8 cellular contexts compared by ENCODE assay signal in genomic region chr17:59846391-59847165, GRCh38. TPM values are rescaled to one million over a fixed set of nuclear protein-coding genes. Genes with fewer than 3 reads are reported as not detected.
DNase-seq lines count a peak whose midpoint lies in the region; ATAC-seq, FAIRE-seq and TF ChIP-seq lines count a peak whose summit lies in the region.

No MANE protein-coding gene starts in this region.

- 33 to 53% methylated on average over 7 of the region's 7 CpGs for WGBS in heart right ventricle, 2 donors
- WGBS in small intestine, 3 donors: 4 to 31% (median 21%) methylated on average over 7 of the region's 7 CpGs

- H3K27me3 Mint-ChIP-seq in activated T-helper 1 cell treated with anti-CD3 and anti-CD28 coated beads, Interleukin-12 subunit alpha, Interleukin-12 subunit beta, Interleukin-2, Interleukin-4 antibody, amounts not matched to agents 30 ng/mL and 10 ng/mL and 1 ng/mL, durations not matched to agents 14 hours and 24 hours and 36 hours (ENCODE audit: insufficient read depth): no peaks in the 10 kb centered on the region

- intact Hi-C loops in activated T-helper 1 cell treated with anti-CD3 and anti-CD28 coated beads, Interleukin-12 subunit alpha, Interleukin-12 subunit beta, Interleukin-2, Interleukin-4 antibody, amounts not matched to agents 30 ng/mL and 10 ng/mL and 1 ng/mL, durations not matched to agents 14 hours and 24 hours and 36 hours (cut with micrococcal nuclease): loop anchor here (1.0 to 5.0 kb wide), 11 partner anchors 9 to 484 kb away; partner anchors contain the start of genes RPS6KB1 and TUBD1
- intact Hi-C loops in heart right ventricle (cut with DNase I): loop anchor here in 2 of 10 donors (5.0 to 10.0 kb wide), 2 partner anchors 89 to 212 kb away; no protein-coding TSS in a partner anchor

- H3K79me2 ChIP-seq in MM.1S (ENCODE audit: low read length): no peaks in the 10 kb centered on the region

- peak overlapping the region; percentile 94 for H3K27ac Mint-ChIP-seq in activated T-helper 1 cell treated with anti-CD3 and anti-CD28 coated beads, Interleukin-12 subunit alpha, Interleukin-12 subunit beta, Interleukin-2, Interleukin-4 antibody, amounts not matched to agents 30 ng/mL and 10 ng/mL and 1 ng/mL, durations not matched to agents 14 hours and 24 hours and 36 hours

- no peaks in the 10 kb centered on the region for H3K27me3 ChIP-seq in MM.1S (replicated peaks; ENCODE audit: insufficient read depth, low read length)
- no peaks in the 10 kb centered on the region for H3K27me3 ChIP-seq in heart right ventricle
- no peaks in the 10 kb centered on the region for H3K27me3 ChIP-seq in small intestine (ENCODE audit: control insufficient read depth in 2 of 2, insufficient read depth in 2 of 2, low read length in 2 of 2)

- no peaks in the 10 kb centered on the region for H4K20me1 ChIP-seq in MM.1S (ENCODE audit: insufficient read depth, low read length)

- no peaks in the 10 kb centered on the region for H3K36me3 ChIP-seq in MM.1S (replicated peaks; ENCODE audit: insufficient read depth, low read length)
- H3K36me3 ChIP-seq in heart right ventricle: peaks cover 0 to 12% (median 0%) of the 10 kb centered on the region in 9 donors
- H3K36me3 ChIP-seq in small intestine (ENCODE audit: control insufficient read depth in 2 of 2, insufficient read depth in 2 of 2, low read length in 2 of 2): no peaks in the 10 kb centered on the region

- H3K9me3 Mint-ChIP-seq in activated T-helper 1 cell treated with anti-CD3 and anti-CD28 coated beads, Interleukin-12 subunit alpha, Interleukin-12 subunit beta, Interleukin-2, Interleukin-4 antibody, amounts not matched to agents 30 ng/mL and 10 ng/mL and 1 ng/mL, durations not matched to agents 14 hours and 24 hours and 36 hours: no peaks in the 10 kb centered on the region

- peaks cover 68% of the 10 kb centered on the region for H3K4me1 Mint-ChIP-seq in activated T-helper 1 cell treated with anti-CD3 and anti-CD28 coated beads, Interleukin-12 subunit alpha, Interleukin-12 subunit beta, Interleukin-2, Interleukin-4 antibody, amounts not matched to agents 30 ng/mL and 10 ng/mL and 1 ng/mL, durations not matched to agents 14 hours and 24 hours and 36 hours (ENCODE audit: low read depth)

- ATAC-seq in GM21526 (IDR thresholded peaks at IDR 0.05; ENCODE audit: low FRiP score, unreplicated experiment) (peak; percentile 42), heart right ventricle (peak in 7 of 8 donors; percentile 14 to 53 (median 26))

- peaks cover 18% of the 10 kb centered on the region for H3K36me3 Mint-ChIP-seq in activated T-helper 1 cell treated with anti-CD3 and anti-CD28 coated beads, Interleukin-12 subunit alpha, Interleukin-12 subunit beta, Interleukin-2, Interleukin-4 antibody, amounts not matched to agents 30 ng/mL and 10 ng/mL and 1 ng/mL, durations not matched to agents 14 hours and 24 hours and 36 hours (ENCODE audit: low read depth)

- no peak for TF ChIP-seq CTCF in MM.1S (IDR thresholded peaks at IDR 0.05; ENCODE audit: low read length)
- no peak for TF ChIP-seq CTCF in heart right ventricle (IDR thresholded peaks at IDR 0.05)

- DNase-seq in ELF-1 (ENCODE audit: low read depth, low spot score) (peak; percentile 79), MM.1S (peak; percentile 84), heart right ventricle (no peak), small intestine (peak; percentile 75), NCI-H82 (lab: John Stamatoyannopoulos, UW) (no peak), NCI-H1105 (lab: John Stamatoyannopoulos, UW) (no peak)
- peak; percentile 51 for DNase-seq in activated T-helper 1 cell treated with anti-CD3 and anti-CD28 coated beads, Interleukin-12 subunit alpha, Interleukin-12 subunit beta, Interleukin-2, Interleukin-4 antibody, amounts not matched to agents 30 ng/mL and 10 ng/mL and 1 ng/mL, durations not matched to agents 14 hours and 24 hours and 36 hours (ENCODE audit: low spot score)

- no peaks in the 10 kb centered on the region for H3K9me3 ChIP-seq in MM.1S (replicated peaks; ENCODE audit: insufficient read depth, low read length)
- no peaks in the 10 kb centered on the region for H3K9me3 ChIP-seq in heart right ventricle
- no peaks in the 10 kb centered on the region for H3K9me3 ChIP-seq in small intestine (ENCODE audit: control insufficient read depth, low read depth)

- peak overlapping the region; percentile 46 for H2AFZ ChIP-seq in MM.1S (ENCODE audit: low read length)

- H3F3A ChIP-seq in MM.1S (ENCODE audit: insufficient read depth, low read length): peaks cover 35% of the 10 kb centered on the region

- peak overlapping the region; percentile 63 for H3K4me2 ChIP-seq in MM.1S (ENCODE audit: low read depth, low read length)

- H3K4me3 Mint-ChIP-seq in activated T-helper 1 cell treated with anti-CD3 and anti-CD28 coated beads, Interleukin-12 subunit alpha, Interleukin-12 subunit beta, Interleukin-2, Interleukin-4 antibody, amounts not matched to agents 30 ng/mL and 10 ng/mL and 1 ng/mL, durations not matched to agents 14 hours and 24 hours and 36 hours: peak overlapping the region; percentile 50

- H3K9me2 ChIP-seq in MM.1S (replicated peaks; ENCODE audit: insufficient read depth, low read length): no peaks in the 10 kb centered on the region

- H3K27ac ChIP-seq in MM.1S (ENCODE audit: low read length) (peak overlapping the region; percentile 93), heart right ventricle (peak overlapping the region; percentile 47 to 97 (median 71)), small intestine (ENCODE audit: low read depth in 1 of 2, low read length in 1 of 2) (peak overlapping the region; percentile 53 to 89)

- no peak for FAIRE-seq in small intestine (lab: Jason Lieb, UNC)

- peak overlapping the region; percentile 56 for H3K9ac ChIP-seq in MM.1S (ENCODE audit: low read length)

- H3K4me3 ChIP-seq in MM.1S (ENCODE audit: low read length): peak overlapping the region; percentile 13
- peak overlapping the region in 2 of 10 donors; percentile 14 to 15 for H3K4me3 ChIP-seq in heart right ventricle
- no peak overlapping the region for H3K4me3 ChIP-seq in small intestine (ENCODE audit: low read depth in 1 of 2, low read length in 2 of 2)

- H3K4me1 ChIP-seq in MM.1S (ENCODE audit: low read length) (peaks cover 31% of the 10 kb centered on the region), heart right ventricle (peaks cover 0 to 87% (median 36%) of the 10 kb centered on the region in 9 donors), small intestine (ENCODE audit: control insufficient read depth in 2 of 2, insufficient read depth in 1 of 2, low read depth in 1 of 2, low read length in 1 of 2) (peaks cover 3 to 4% of the 10 kb centered on the region in 2 donors)

RNA-seq across cellular contexts. Expression of gene TUBD1, which starts 46.2 kb away (rescaled TPM):
- 12.3 and 13.2 TPM in 2 replicates for total RNA-seq in activated T-helper 1 cell treated with anti-CD3 and anti-CD28 coated beads, Interleukin-12 subunit alpha, Interleukin-12 subunit beta, Interleukin-2, Interleukin-4 antibody, amounts not matched to agents 30 ng/mL and 10 ng/mL and 1 ng/mL, durations not matched to agents 14 hours and 24 hours and 36 hours
- total RNA-seq in heart right ventricle: 10 to 100 TPM in 1 of 10 donors, 1 to 10 TPM in 9; 4.0 to 10.1 (median 6.6) TPM
- polyA plus RNA-seq in heart right ventricle (10 to 100 TPM in 1 of 2 donors, 1 to 10 TPM in 1; 4.1 to 10.4 TPM), small intestine (1 to 10 TPM; 5.2 to 8.1 (median 6.8) TPM)

RNA-seq across cellular contexts. Expression of gene RPS6KB1, which starts 46.3 kb away (rescaled TPM):
- 67.6 and 82.7 TPM in 2 replicates for total RNA-seq in activated T-helper 1 cell treated with anti-CD3 and anti-CD28 coated beads, Interleukin-12 subunit alpha, Interleukin-12 subunit beta, Interleukin-2, Interleukin-4 antibody, amounts not matched to agents 30 ng/mL and 10 ng/mL and 1 ng/mL, durations not matched to agents 14 hours and 24 hours and 36 hours
- total RNA-seq in heart right ventricle: 10 to 100 TPM; 19.6 to 30.4 (median 25.6) TPM
- 10 to 100 TPM in 1 of 2 donors, 1 to 10 TPM in 1; 5.1 to 11.2 TPM for polyA plus RNA-seq in heart right ventricle
- 10 to 100 TPM in 1 of 3 donors, 1 to 10 TPM in 2; 6.5 to 10.6 (median 8.9) TPM for polyA plus RNA-seq in small intestine

Comparison
In these comparisons a context has a peak if more than half of its experiments do, and no peak if none do; other contexts are left out.
1. DNase-seq: peak in ELF-1 (single experiment), MM.1S (single experiment), activated T-helper 1 cell treated with anti-CD3 and anti-CD28 coated beads, Interleukin-12 subunit alpha, Interleukin-12 subunit beta, Interleukin-2, Interleukin-4 antibody, amounts not matched to agents 30 ng/mL and 10 ng/mL and 1 ng/mL, durations not matched to agents 14 hours and 24 hours and 36 hours (single experiment) and small intestine (single experiment); none in heart right ventricle (0 of 2), NCI-H82 (single experiment) and NCI-H1105 (single experiment).
2. Peak in every context shown above with its lines, with median percentiles within 50 percentile points of each other: H3K27ac ChIP-seq.